In genomic region chr1:66540434-66541032, GRCh38 we compare ENCODE assay signal across 17 cellular contexts. TPM values are rescaled to one million over a fixed set of nuclear protein-coding genes. Genes with fewer than 3 reads are reported as not detected.
A peak's percentile ranks its signal among the peaks of the same experiment; 100 is the strongest.
DNase-seq lines count a peak whose midpoint lies in the region; ATAC-seq and TF ChIP-seq lines count a peak whose summit lies in the region.
"Had no signal": no experiment of that assay in that cellular context is flagged by ENCODE, and none has a peak within 500 bp of the region (broad histone marks: within the 10 kb centered on the region; RNA-seq: fewer than 3 reads in every experiment).

No MANE protein-coding gene starts in this region.

- H3K4me1 Mint-ChIP-seq in H9: peaks cover 10 to 19% of the 10 kb centered on the region in 2 experiments
- no peaks in the 10 kb centered on the region for H3K4me1 Mint-ChIP-seq in activated CD4-positive, alpha-beta T cell treated with anti-CD3 and anti-CD28 coated beads for 36 hours
- H3K4me1 Mint-ChIP-seq: activated CD8-positive, alpha-beta memory T cell treated with anti-CD3 and anti-CD28 coated beads, Interleukin-2, amount 10 ng/mL, durations not matched to agents 7 days and 5 days; activated naive CD4-positive, alpha-beta T cell treated with anti-CD3 and anti-CD28 coated beads, Interleukin-2, amount 50 U/mL, for 24 hours; CD4-positive, alpha-beta memory T cell had no signal

- H3K9ac ChIP-seq in H9 (ENCODE audit: extremely low read depth, insufficient read length, low read length): no peak overlapping the region
- H3K9ac ChIP-seq in adipocyte (ENCODE audit: low read length): no peak overlapping the region

- no peak overlapping the region for H3K23ac ChIP-seq in H9 (ENCODE audit: insufficient read length, low read depth, low read length)

- H2BK12ac ChIP-seq in H9 (ENCODE audit: insufficient read length, low read depth, low read length): no peak overlapping the region

- no peak overlapping the region for H3K4ac ChIP-seq in H9 (ENCODE audit: low read depth, low read length)

- no peaks in the 10 kb centered on the region for H3K9me3 Mint-ChIP-seq in H9
- no peaks in the 10 kb centered on the region for H3K9me3 Mint-ChIP-seq in activated CD4-positive, alpha-beta T cell treated with anti-CD3 and anti-CD28 coated beads for 36 hours (ENCODE audit: low read depth)
- H3K9me3 Mint-ChIP-seq: activated naive CD4-positive, alpha-beta T cell treated with anti-CD3 and anti-CD28 coated beads, Interleukin-2, amount 50 U/mL, for 24 hours; CD4-positive, alpha-beta memory T cell; IgD-negative memory B cell had no signal

- H3K9me3 ChIP-seq in H9 (ENCODE audit: control insufficient read depth, low read depth, low read length): no peaks in the 10 kb centered on the region
- H3K9me3 ChIP-seq in adipocyte (ENCODE audit: control insufficient read depth, low read length): no peaks in the 10 kb centered on the region
- no peaks in the 10 kb centered on the region for H3K9me3 ChIP-seq in testis
- H3K9me3 ChIP-seq in upper lobe of left lung: no peaks in the 10 kb centered on the region
- H3K9me3 ChIP-seq: stomach had no signal

- H3K4me3 ChIP-seq in adipocyte (ENCODE audit: low read length) (no peak overlapping the region), fibroblast of villous mesenchyme (ENCODE audit: low read depth, low read length) (no peak overlapping the region), testis (no peak overlapping the region), upper lobe of left lung (no peak overlapping the region)
- H3K4me3 ChIP-seq: stomach had no signal

- H3K56ac ChIP-seq in H9 (ENCODE audit: insufficient read length, low read depth, low read length): no peak overlapping the region

- H3K18ac ChIP-seq in H9 (ENCODE audit: insufficient read length, low read depth, low read length): no peak overlapping the region

- no peak overlapping the region for H2BK5ac ChIP-seq in H9 (ENCODE audit: insufficient read length, low read length)

- H2BK20ac ChIP-seq in H9 (ENCODE audit: low read depth, low read length, poor library complexity, severe bottlenecking): no peak overlapping the region

- intact Hi-C loops in testis (cut with DNase I; ENCODE audit: low total_unique reads): no loop called here
- intact Hi-C loops in activated CD4-positive, alpha-beta T cell treated with anti-CD3 and anti-CD28 coated beads for 36 hours (cut with DNase I, micrococcal nuclease): no loop called here

- H3K4me2 ChIP-seq in H9 (ENCODE audit: insufficient read depth, insufficient read length, low read length): no peak overlapping the region

- H3K79me2 ChIP-seq in H9 (ENCODE audit: insufficient read depth, low read length): no peaks in the 10 kb centered on the region

- H3K36me3 Mint-ChIP-seq in H9 (ENCODE audit: insufficient read depth in 1 of 3, low read depth in 3 of 3): no peaks in the 10 kb centered on the region
- no peaks in the 10 kb centered on the region for H3K36me3 Mint-ChIP-seq in activated CD4-positive, alpha-beta T cell treated with anti-CD3 and anti-CD28 coated beads for 36 hours (ENCODE audit: low read depth)
- H3K36me3 Mint-ChIP-seq: activated CD8-positive, alpha-beta memory T cell treated with anti-CD3 and anti-CD28 coated beads, Interleukin-2, amount 10 ng/mL, durations not matched to agents 7 days and 5 days; activated naive CD4-positive, alpha-beta T cell treated with anti-CD3 and anti-CD28 coated beads, Interleukin-2, amount 50 U/mL, for 24 hours; CD4-positive, alpha-beta memory T cell; IgD-negative memory B cell had no signal

- POLR2A ChIA-PET in activated CD4-positive, alpha-beta T cell treated with anti-CD3 and anti-CD28 coated beads for 36 hours (lab: Charles Lee): no interaction called here

- DNase-seq in H9 (no peak), adipocyte (ENCODE audit: low read depth) (peak; percentile 43), fibroblast of villous mesenchyme (ENCODE audit: low read depth) (peak; percentile 75), testis (peak; percentile 39), upper lobe of left lung (no peak), NCI-H1436 (lab: John Stamatoyannopoulos, UW) (no peak)
- DNase-seq in activated CD4-positive, alpha-beta T cell treated with anti-CD3 and anti-CD28 coated beads for 36 hours: no peak
- DNase-seq: activated CD8-positive, alpha-beta memory T cell treated with anti-CD3 and anti-CD28 coated beads, Interleukin-2, amount 10 ng/mL, durations not matched to agents 7 days and 5 days; CD4-positive, alpha-beta memory T cell; glutamatergic neuron; left ventricle myocardium superior; NCI-H1417 treated with DMSO at 0.1 percent for 48 hours; stomach had no signal

- H4K5ac ChIP-seq in H9 (ENCODE audit: insufficient read length, low read depth, low read length): no peak overlapping the region

- TF ChIP-seq EP300 in upper lobe of left lung (IDR thresholded peaks at IDR 0.05): no peak

- H3K27ac Mint-ChIP-seq in H9: peak overlapping the region in 2 of 3 experiments; percentile 5 to 68; a peak in 2 of 7 replicates
- H3K27ac Mint-ChIP-seq in activated CD4-positive, alpha-beta T cell treated with anti-CD3 and anti-CD28 coated beads for 36 hours: no peak overlapping the region
- H3K27ac Mint-ChIP-seq: activated CD8-positive, alpha-beta memory T cell treated with anti-CD3 and anti-CD28 coated beads, Interleukin-2, amount 10 ng/mL, durations not matched to agents 7 days and 5 days; activated naive CD4-positive, alpha-beta T cell treated with anti-CD3 and anti-CD28 coated beads, Interleukin-2, amount 50 U/mL, for 24 hours; CD4-positive, alpha-beta memory T cell; IgD-negative memory B cell had no signal

- 100% methylated on average over 3 of the region's 3 CpGs for WGBS in H9 (ENCODE audit: extremely low coverage, insufficient read length, low lambda C conversion rate)
- 79 to 86% methylated on average over 3 of the region's 3 CpGs for WGBS in testis, 2 donors
- WGBS in upper lobe of left lung, 2 donors: 52 to 67% methylated on average over 3 of the region's 3 CpGs

- H4K8ac ChIP-seq in H9 (replicated peaks; ENCODE audit: insufficient read length, low read depth, low read length): no peak overlapping the region

- ATAC-seq in upper lobe of left lung (ENCODE audit: low FRiP score in 2 of 2) (no peak), GM21723 (IDR thresholded peaks at IDR 0.05; ENCODE audit: unreplicated experiment) (no peak)
- no peak for ATAC-seq in activated CD4-positive, alpha-beta T cell treated with anti-CD3 and anti-CD28 coated beads for 36 hours
- ATAC-seq: activated CD8-positive, alpha-beta memory T cell treated with anti-CD3 and anti-CD28 coated beads, Interleukin-2, amount 10 ng/mL, durations not matched to agents 7 days and 5 days; left ventricle myocardium superior; Right ventricle myocardium inferior had no signal

- no peak overlapping the region for H2AK5ac ChIP-seq in H9 (ENCODE audit: insufficient read length, low read length)

- no peak overlapping the region for H4K91ac ChIP-seq in H9 (ENCODE audit: insufficient read length, low read depth, low read length)

- H2BK120ac ChIP-seq in H9 (ENCODE audit: low read depth, low read length, poor library complexity, severe bottlenecking): no peak overlapping the region

- H3K36me3 ChIP-seq in adipocyte (ENCODE audit: control insufficient read depth, insufficient read depth, low read length, severe bottlenecking): no peaks in the 10 kb centered on the region
- H3K36me3 ChIP-seq in testis (ENCODE audit: low read depth, missing control alignments): no peaks in the 10 kb centered on the region
- no peaks in the 10 kb centered on the region for H3K36me3 ChIP-seq in upper lobe of left lung
- H3K36me3 ChIP-seq: stomach had no signal

- H3K27ac ChIP-seq in H9 (ENCODE audit: insufficient read length, low read depth, low read length): peak overlapping the region; percentile 55
- H3K27ac ChIP-seq in testis: no peak overlapping the region
- no peak overlapping the region for H3K27ac ChIP-seq in upper lobe of left lung

- no peaks in the 10 kb centered on the region for H3K27me3 ChIP-seq in H9 (ENCODE audit: insufficient read depth, low read length)
- no peaks in the 10 kb centered on the region for H3K27me3 ChIP-seq in adipocyte (replicated peaks; ENCODE audit: control insufficient read depth, insufficient read depth, low read length)
- no peaks in the 10 kb centered on the region for H3K27me3 ChIP-seq in testis
- no peaks in the 10 kb centered on the region for H3K27me3 ChIP-seq in upper lobe of left lung
- H3K27me3 ChIP-seq: stomach had no signal

- TF ChIP-seq POLR2A in testis (IDR thresholded peaks at IDR 0.05): no peak
- TF ChIP-seq POLR2A in upper lobe of left lung (IDR thresholded peaks at IDR 0.05): no peak

- H2BK15ac ChIP-seq in H9 (ENCODE audit: low read depth, low read length): no peak overlapping the region

- CTCF ChIA-PET in activated CD4-positive, alpha-beta T cell treated with anti-CD3 and anti-CD28 coated beads for 36 hours (lab: Charles Lee): interaction anchor here (1.5 kb wide), 1 partner anchor 36 kb away, joined by 4 read pairs; no protein-coding TSS in a partner anchor

- no peak overlapping the region for H3K14ac ChIP-seq in H9 (ENCODE audit: insufficient read depth, low read length)

- no peaks in the 10 kb centered on the region for H3K23me2 ChIP-seq in H9 (ENCODE audit: insufficient read length, low read depth, low read length, poor library complexity, severe bottlenecking)

- H3K27me3 Mint-ChIP-seq in H9 (ENCODE audit: low read depth): peaks cover 4% of the 10 kb centered on the region; the same call in 1 of the 2 replicates
- H3K27me3 Mint-ChIP-seq in activated CD4-positive, alpha-beta T cell treated with anti-CD3 and anti-CD28 coated beads for 36 hours: peaks cover 5% of the 10 kb centered on the region

- H3T11ph ChIP-seq in H9 (ENCODE audit: low read length): no peak overlapping the region

- no peaks in the 10 kb centered on the region for H4K20me1 ChIP-seq in H9 (ENCODE audit: control insufficient read depth, insufficient read depth, insufficient read length)

- TF ChIP-seq CTCF in H9 (conservative IDR thresholded peaks at IDR 0.05) (no peak), fibroblast of villous mesenchyme (IDR thresholded peaks at IDR 0.05; ENCODE audit: insufficient read depth, low read depth, low read length) (no peak), testis (IDR thresholded peaks at IDR 0.05) (no peak), upper lobe of left lung (IDR thresholded peaks at IDR 0.05) (no peak)

- no peak overlapping the region for H3K4me3 Mint-ChIP-seq in H9
- no peak overlapping the region for H3K4me3 Mint-ChIP-seq in activated CD4-positive, alpha-beta T cell treated with anti-CD3 and anti-CD28 coated beads for 36 hours
- H3K4me3 Mint-ChIP-seq: activated CD8-positive, alpha-beta memory T cell treated with anti-CD3 and anti-CD28 coated beads, Interleukin-2, amount 10 ng/mL, durations not matched to agents 7 days and 5 days; activated naive CD4-positive, alpha-beta T cell treated with anti-CD3 and anti-CD28 coated beads, Interleukin-2, amount 50 U/mL, for 24 hours; CD4-positive, alpha-beta memory T cell; IgD-negative memory B cell had no signal

- no peaks in the 10 kb centered on the region for H3K79me1 ChIP-seq in H9 (ENCODE audit: insufficient read depth, low read depth, low read length, poor library complexity, severe bottlenecking)

- peaks cover 5% of the 10 kb centered on the region for H3K4me1 ChIP-seq in H9 (ENCODE audit: insufficient read depth, low read length)
- peaks cover 17% of the 10 kb centered on the region for H3K4me1 ChIP-seq in adipocyte (ENCODE audit: control insufficient read depth, insufficient read depth, low read length)
- H3K4me1 ChIP-seq in testis: peaks cover 29% of the 10 kb centered on the region
- peaks cover 0 to 11% (median 4%) of the 10 kb centered on the region in 4 donors for H3K4me1 ChIP-seq in upper lobe of left lung

- H2AFZ ChIP-seq in H9 (ENCODE audit: low read length): no peak overlapping the region

RNA-seq across cellular contexts. Expression of gene SGIP1, which starts 6.6 kb away (rescaled TPM):
- total RNA-seq in H9 (2021) (1.5 and 1.6 TPM in 2 replicates), fibroblast of villous mesenchyme (98.9 and 180 TPM in 2 replicates), testis (10 to 100 TPM; 48.1 to 67.9 TPM), upper lobe of left lung (10 to 100 TPM in 3 of 6 donors, 1 to 10 TPM in 3; 5.8 to 29.3 (median 10.0) TPM)
- polyA plus RNA-seq in testis (ENCODE audit: insufficient read depth, low read depth, low replicate concordance): 11.7 TPM
- under 1 TPM; 0.02 to 0.05 TPM for total RNA-seq in activated CD4-positive, alpha-beta T cell treated with anti-CD3 and anti-CD28 coated beads for 36 hours
- total RNA-seq: activated CD8-positive, alpha-beta memory T cell treated with anti-CD3 and anti-CD28 coated beads, Interleukin-2, amount 10 ng/mL, durations not matched to agents 7 days and 5 days; CD4-positive, alpha-beta memory T cell had no signal
- polyA plus RNA-seq: CD4-positive, alpha-beta memory T cell had no signal

Comparison
In these comparisons a context has a peak if more than half of its experiments do, and no peak if none do; other contexts are left out.
1. DNase-seq: peak in adipocyte (single experiment), fibroblast of villous mesenchyme (single experiment) and testis (single experiment); none in H9 (single experiment), upper lobe of left lung (0 of 2), NCI-H1436 (single experiment) and activated CD4-positive, alpha-beta T cell treated with anti-CD3 and anti-CD28 coated beads for 36 hours (single experiment).